In genomic region chr16:88799569-88800276, GRCh38 we compare ENCODE assay signal across 13 cellular contexts. TPM values are rescaled to one million over a fixed set of nuclear protein-coding genes. Genes with fewer than 3 reads are reported as not detected.
DNase-seq lines count a peak whose midpoint lies in the region; ATAC-seq, FAIRE-seq and TF ChIP-seq lines count a peak whose summit lies in the region.
"Had no signal": no experiment of that assay in that cellular context is flagged by ENCODE, and none has a peak within 500 bp of the region (broad histone marks: within the 10 kb centered on the region; RNA-seq: fewer than 3 reads in every experiment).

No MANE protein-coding gene starts in this region.

- H3K4me3 ChIP-seq in kidney (ENCODE audit: low read length in 2 of 2): no peak overlapping the region

- H3K4me3 Mint-ChIP-seq in activated CD4-positive, alpha-beta T cell treated with anti-CD3 and anti-CD28 coated beads, Interleukin-2, amount 10 ng/mL, durations not matched to agents 24 days and 14 days: peak overlapping the region; percentile 10

- no peaks in the 10 kb centered on the region for H3K27me3 Mint-ChIP-seq in activated CD4-positive, alpha-beta T cell treated with anti-CD3 and anti-CD28 coated beads, Interleukin-2, amount 10 ng/mL, durations not matched to agents 24 days and 14 days

- H3K4me1 Mint-ChIP-seq in activated CD4-positive, alpha-beta T cell treated with anti-CD3 and anti-CD28 coated beads, Interleukin-2, amount 10 ng/mL, durations not matched to agents 24 days and 14 days: peaks cover 19% of the 10 kb centered on the region

- intact Hi-C loops in activated CD4-positive, alpha-beta T cell treated with anti-CD3 and anti-CD28 coated beads, Interleukin-2, amount 10 ng/mL, durations not matched to agents 24 days and 14 days (cut with micrococcal nuclease): no loop called here
- intact Hi-C loops in kidney (cut with DNase I): no loop called here

- peaks cover 6% of the 10 kb centered on the region for H3K36me3 Mint-ChIP-seq in activated CD4-positive, alpha-beta T cell treated with anti-CD3 and anti-CD28 coated beads, Interleukin-2, amount 10 ng/mL, durations not matched to agents 24 days and 14 days (ENCODE audit: low read depth)

- peak overlapping the region; percentile 2 for H3K27ac Mint-ChIP-seq in activated CD4-positive, alpha-beta T cell treated with anti-CD3 and anti-CD28 coated beads, Interleukin-2, amount 10 ng/mL, durations not matched to agents 24 days and 14 days

- FAIRE-seq in kidney (lab: Jason Lieb, UNC): no peak
- FAIRE-seq: endothelial cell of umbilical vein, GM12892, islet of Langerhans had no signal

- no peaks in the 10 kb centered on the region for H3K9me3 ChIP-seq in kidney (ENCODE audit: control insufficient read depth in 1 of 2, low read length in 2 of 2)

- peak; percentile 84 for DNase-seq in activated CD4-positive, alpha-beta T cell treated with anti-CD3 and anti-CD28 coated beads, Interleukin-2, amount 10 ng/mL, durations not matched to agents 24 days and 14 days
- no peak for DNase-seq in activated CD4-positive, alpha-beta T cell treated with anti-CD3 and anti-CD28 coated beads for 1 hour
- DNase-seq in KG1 (lab: John Stamatoyannopoulos, UW): peak; percentile 64
- peak; percentile 88 for DNase-seq in SIG-M5 treated with dmso at 0.1 percent for 504 hours (lab: John Stamatoyannopoulos, UW; ENCODE audit: unreplicated experiment)
- peak; percentile 52 for DNase-seq in kidney
- DNase-seq in DMS153 (lab: John Stamatoyannopoulos, UW): no peak
- no peak for DNase-seq in DMS153 treated with DMSO at 0.1 percent for 48 hours (lab: John Stamatoyannopoulos, UW; ENCODE audit: unreplicated experiment)
- DNase-seq: NCI-H2081 treated with DMSO at 0.1 percent for 48 hours, trophoblast cell had no signal

- H3K36me3 ChIP-seq in kidney (ENCODE audit: control insufficient read depth in 1 of 2, insufficient read depth in 2 of 2, low read length in 2 of 2): no peaks in the 10 kb centered on the region

- TF ChIP-seq CTCF in kidney (IDR thresholded peaks at IDR 0.05; ENCODE audit: borderline replicate concordance, extremely low read depth, insufficient read depth): no peak

- no peaks in the 10 kb centered on the region for H3K9me3 Mint-ChIP-seq in activated CD4-positive, alpha-beta T cell treated with anti-CD3 and anti-CD28 coated beads, Interleukin-2, amount 10 ng/mL, durations not matched to agents 24 days and 14 days

- H3K4me1 ChIP-seq in kidney (ENCODE audit: control insufficient read depth in 1 of 2, insufficient read depth in 1 of 2, low read depth in 1 of 2, low read length in 2 of 2): peaks cover 0 to 3% of the 10 kb centered on the region in 2 donors

- no peak for ATAC-seq in HG03159 (IDR thresholded peaks at IDR 0.05; ENCODE audit: unreplicated experiment)

- H3K9ac ChIP-seq in kidney (ENCODE audit: low read length in 2 of 2): no peak overlapping the region

- no peak overlapping the region for H3K27ac ChIP-seq in kidney (ENCODE audit: low read depth in 2 of 2, low read length in 2 of 2)

RNA-seq across cellular contexts. Expression of gene CDT1, which starts 3.9 kb away (rescaled TPM):
- 93.2 and 98.3 TPM in 2 replicates for total RNA-seq in activated CD4-positive, alpha-beta T cell treated with anti-CD3 and anti-CD28 coated beads, Interleukin-2, amount 10 ng/mL, durations not matched to agents 24 days and 14 days
- 1.5 TPM for total RNA-seq in kidney
- 0.56 TPM for polyA plus RNA-seq in kidney (ENCODE audit: insufficient read depth, low read depth, low replicate concordance)

RNA-seq across cellular contexts. Expression of gene APRT, which starts 12.0 kb away (rescaled TPM):
- total RNA-seq in activated CD4-positive, alpha-beta T cell treated with anti-CD3 and anti-CD28 coated beads, Interleukin-2, amount 10 ng/mL, durations not matched to agents 24 days and 14 days: 312 and 314 TPM in 2 replicates
- total RNA-seq in kidney: 105 TPM
- 204 TPM for polyA plus RNA-seq in kidney (ENCODE audit: insufficient read depth, low read depth, low replicate concordance)

RNA-seq across cellular contexts. Expression of gene PIEZO1, which starts 14.7 kb away (rescaled TPM):
- 219 and 226 TPM in 2 replicates for total RNA-seq in activated CD4-positive, alpha-beta T cell treated with anti-CD3 and anti-CD28 coated beads, Interleukin-2, amount 10 ng/mL, durations not matched to agents 24 days and 14 days
- total RNA-seq in kidney: 124 TPM
- 103 TPM for polyA plus RNA-seq in kidney (ENCODE audit: insufficient read depth, low read depth, low replicate concordance)

RNA-seq across cellular contexts. Expression of gene GALNS, which starts 57.0 kb away (rescaled TPM):
- total RNA-seq in activated CD4-positive, alpha-beta T cell treated with anti-CD3 and anti-CD28 coated beads, Interleukin-2, amount 10 ng/mL, durations not matched to agents 24 days and 14 days: 23.2 and 23.4 TPM in 2 replicates
- total RNA-seq in kidney: 37.2 TPM
- polyA plus RNA-seq in kidney (ENCODE audit: insufficient read depth, low read depth, low replicate concordance): 15.8 TPM

RNA-seq across cellular contexts. Expression of gene TRAPPC2L, which starts 57.2 kb away (rescaled TPM):
- total RNA-seq in activated CD4-positive, alpha-beta T cell treated with anti-CD3 and anti-CD28 coated beads, Interleukin-2, amount 10 ng/mL, durations not matched to agents 24 days and 14 days: 62.1 and 67.1 TPM in 2 replicates
- 48.3 TPM for total RNA-seq in kidney
- polyA plus RNA-seq in kidney (ENCODE audit: insufficient read depth, low read depth, low replicate concordance): 155 TPM

Comparison
In these comparisons a context has a peak if more than half of its experiments do, and no peak if none do; other contexts are left out.
1. DNase-seq: peak in activated CD4-positive, alpha-beta T cell treated with anti-CD3 and anti-CD28 coated beads, Interleukin-2, amount 10 ng/mL, durations not matched to agents 24 days and 14 days (single experiment), KG1 (single experiment), SIG-M5 treated with dmso at 0.1 percent for 504 hours (single experiment) and kidney (single experiment); none in activated CD4-positive, alpha-beta T cell treated with anti-CD3 and anti-CD28 coated beads for 1 hour (single experiment), DMS153 (single experiment) and DMS153 treated with DMSO at 0.1 percent for 48 hours (single experiment).
2. RNA of gene CDT1, which starts 3.9 kb away (total RNA-seq): 93.2 to 98.3 TPM in activated CD4-positive, alpha-beta T cell treated with anti-CD3 and anti-CD28 coated beads, Interleukin-2, amount 10 ng/mL, durations not matched to agents 24 days and 14 days; 1.5 TPM in kidney (single experiment); every median in the first group is over 10 times any median in the second.